8 cellular contexts compared by ENCODE assay signal in genomic region chr19:39413903-39414608, GRCh38. TPM values are rescaled to one million over a fixed set of nuclear protein-coding genes. Genes with fewer than 3 reads are reported as not detected.
DNase-seq lines count a peak whose midpoint lies in the region; ATAC-seq, FAIRE-seq and TF ChIP-seq lines count a peak whose summit lies in the region.

No MANE protein-coding gene starts in this region.

- ATAC-seq in PC-3 = no peak
- no peak for ATAC-seq in HG03135 (IDR thresholded peaks at IDR 0.05; ENCODE audit: unreplicated experiment)

- H3K4me3 ChIP-seq in GM12865 (ENCODE audit: low read depth, low read length) (peak overlapping the region; percentile 86), PC-3 (ENCODE audit: low read length) (peak overlapping the region; percentile 93), neural cell (ENCODE audit: low read length) (peak overlapping the region; percentile 89)

- no peak for FAIRE-seq in GM19239 (lab: Jason Lieb, UNC)

- H3K4me2 ChIP-seq in PC-3 (ENCODE audit: low read length) = peak overlapping the region; percentile 98
- peak overlapping the region; percentile 97 for H3K4me2 ChIP-seq in neural cell (ENCODE audit: low read length)

- BruUV-seq in PC-3 (replicated peaks; lab: Mats Ljungman, UMichigan) = no TSS peak

- intact Hi-C loops in PC-3 (cut with micrococcal nuclease) = loop anchor here (2.0 kb wide), 1 partner anchor 17 kb away; no protein-coding TSS in a partner anchor

- peaks cover 26% of the 10 kb centered on the region for H3K27me3 Mint-ChIP-seq in endothelial cell (ENCODE audit: unreplicated experiment)

- H3K27me3 ChIP-seq in PC-3 (ENCODE audit: low read length) = no peaks in the 10 kb centered on the region
- H3K27me3 ChIP-seq in neural cell (ENCODE audit: insufficient read depth, low read depth, low read length) = peaks cover 16% of the 10 kb centered on the region

- TF ChIP-seq EP300 in neural cell (conservative IDR thresholded peaks at IDR 0.05; ENCODE audit: poor library complexity, severe bottlenecking) = no peak

- H3K9me3 ChIP-seq in PC-3 (ENCODE audit: low read length) = no peaks in the 10 kb centered on the region
- H3K9me3 ChIP-seq in neural cell (ENCODE audit: low read length) = no peaks in the 10 kb centered on the region

- H3K27ac ChIP-seq in PC-3 (ENCODE audit: low read length) (0 out of 2 replicates have a peak overlapping the region, but pooled peaks have one; percentile 53), neural cell (ENCODE audit: low read length) (peak overlapping the region; percentile 99)

- POLR2A ChIA-PET in PC-3 (lab: Charles Lee; ENCODE audit: unreplicated experiment) = interaction anchor here (0.5 kb wide), 1 partner anchor 17 kb away, joined by 3 read pairs; no protein-coding TSS in a partner anchor

- H3K79me2 ChIP-seq in PC-3 (ENCODE audit: low read length) (no peaks in the 10 kb centered on the region), neural cell (replicated peaks; ENCODE audit: insufficient read depth, low read length) (peaks cover 27% of the 10 kb centered on the region)

- H2AFZ ChIP-seq in PC-3 (ENCODE audit: low read length) (peak overlapping the region; percentile 65; the same call in 1 of the 2 replicates), neural cell (ENCODE audit: low read depth, low read length) (peak overlapping the region; percentile 73)

- DNase-seq in GM12865 (ENCODE audit: low read depth) = no peak
- DNase-seq in PC-3 = no peak
- peak; percentile 55 for DNase-seq in endothelial cell (ENCODE audit: low spot score)
- DNase-seq in mucosa of gallbladder (ENCODE audit: low spot score) = no peak
- no peak for DNase-seq in GM19239 (ENCODE audit: insufficient read length, low spot score)
- DNase-seq in foreskin melanocyte = no peak

- peaks cover 30% of the 10 kb centered on the region for H3K4me1 Mint-ChIP-seq in endothelial cell (ENCODE audit: unreplicated experiment)

- no peaks in the 10 kb centered on the region for H3K9me2 ChIP-seq in PC-3 (replicated peaks; ENCODE audit: low read length)
- H3K9me2 ChIP-seq in neural cell (ENCODE audit: insufficient read depth, low read length) = no peaks in the 10 kb centered on the region

- CTCF ChIA-PET in PC-3 (lab: Charles Lee) = no interaction called here

- peak overlapping the region; percentile 90 for H3K9ac ChIP-seq in PC-3 (ENCODE audit: low read length)
- peak overlapping the region; percentile 100 for H3K9ac ChIP-seq in neural cell (ENCODE audit: low read length)

- H3K4me1 ChIP-seq in PC-3 (ENCODE audit: insufficient read depth, low read length) = peaks cover 23% of the 10 kb centered on the region

- H3K9me3 Mint-ChIP-seq in endothelial cell (ENCODE audit: unreplicated experiment) = no peaks in the 10 kb centered on the region

- H3K4me3 Mint-ChIP-seq in endothelial cell (ENCODE audit: unreplicated experiment) = peak overlapping the region; percentile 99

- no peaks in the 10 kb centered on the region; the same call in 1 of the 2 replicates for H3K36me3 ChIP-seq in PC-3 (ENCODE audit: low read depth, low read length)
- no peaks in the 10 kb centered on the region for H3K36me3 ChIP-seq in neural cell (ENCODE audit: insufficient read depth, low read length)

- peak; percentile 11 for TF ChIP-seq CTCF in GM12865 (IDR thresholded peaks at IDR 0.05; ENCODE audit: insufficient read depth, low read depth, low read length, missing control alignments)
- peak; percentile 42; the same call in 1 of the 2 replicates for TF ChIP-seq CTCF in PC-3 (conservative IDR thresholded peaks at IDR 0.05; ENCODE audit: low read depth, low read length)
- peak; percentile 13 for TF ChIP-seq CTCF in endothelial cell (IDR thresholded peaks at IDR 0.05; ENCODE audit: unreplicated experiment)
- TF ChIP-seq CTCF in neural cell (IDR thresholded peaks at IDR 0.05; ENCODE audit: poor library complexity, severe bottlenecking) = peak; percentile 33

- no peaks in the 10 kb centered on the region for H4K20me1 ChIP-seq in PC-3 (ENCODE audit: low read length)
- H4K20me1 ChIP-seq in neural cell (ENCODE audit: insufficient read depth) = no peaks in the 10 kb centered on the region

- H3F3A ChIP-seq in PC-3 (ENCODE audit: low read length, unreplicated experiment) = no peaks in the 10 kb centered on the region
- H3F3A ChIP-seq in neural cell (ENCODE audit: insufficient read depth, low read length, poor library complexity, severe bottlenecking) = no peaks in the 10 kb centered on the region

- no peak for TF ChIP-seq RAD21 in neural cell (conservative IDR thresholded peaks at IDR 0.05)

- H3K36me3 Mint-ChIP-seq in endothelial cell (ENCODE audit: low read depth, unreplicated experiment) = peaks cover 27% of the 10 kb centered on the region

- peak overlapping the region; percentile 95 for H3K27ac Mint-ChIP-seq in endothelial cell (ENCODE audit: unreplicated experiment)

TF ChIP-seq in neural cell, 6 proteins besides CTCF, POLR2A, EP300 and RAD21:
- peak; percentile 26 for TF ChIP-seq POLR2AphosphoS5 (IDR thresholded peaks at IDR 0.05)
- no peak for TF ChIP-seq EZH2 (IDR thresholded peaks at IDR 0.05; ENCODE audit: borderline replicate concordance, insufficient read depth, low read length, poor library complexity, severe bottlenecking)
- TF ChIP-seq MXI1 (conservative IDR thresholded peaks at IDR 0.05; ENCODE audit: poor library complexity, severe bottlenecking) = peak; percentile 27
- peak; percentile 60 for TF ChIP-seq REST (IDR thresholded peaks at IDR 0.05; ENCODE audit: borderline replicate concordance)
- TF ChIP-seq TAF1 (IDR thresholded peaks at IDR 0.05; ENCODE audit: low read depth) = peak; percentile 30

RNA-seq across cellular contexts. Expression of gene PLEKHG2, which starts 1.6 kb away (rescaled TPM):
- total RNA-seq in PC-3 (2014; rRNA removed) (8.3 and 10.6 TPM in 2 replicates), endothelial cell (ENCODE audit: unreplicated experiment) (172 TPM), mucosa of gallbladder (41.8 TPM)
- 14.3 and 23.2 TPM in 2 replicates for polyA plus RNA-seq in neural cell
- polyA minus RNA-seq in neural cell = 52.1 and 58.4 TPM in 2 replicates

RNA-seq across cellular contexts. Expression of gene ZFP36, which starts 7.4 kb away (rescaled TPM):
- total RNA-seq in PC-3 (2014; rRNA removed) = 32.7 and 68.4 TPM in 2 replicates
- total RNA-seq in endothelial cell (ENCODE audit: unreplicated experiment) = 10.2 TPM
- polyA plus RNA-seq in neural cell = 0.34 TPM in 1 of 2 replicates, not detected in the other
- 0.24 and 0.35 TPM in 2 replicates for polyA minus RNA-seq in neural cell
- 180 TPM for total RNA-seq in mucosa of gallbladder

RNA-seq across cellular contexts. Expression of gene RPS16, which starts 21.7 kb away (rescaled TPM):
- 294 and 418 TPM in 2 replicates for total RNA-seq in PC-3 (2014; rRNA removed)
- total RNA-seq in endothelial cell (ENCODE audit: unreplicated experiment) = 2,151 TPM
- 22.6 and 31.0 TPM in 2 replicates for polyA plus RNA-seq in neural cell
- 24.6 and 24.7 TPM in 2 replicates for polyA minus RNA-seq in neural cell
- total RNA-seq in mucosa of gallbladder = 1,378 TPM

RNA-seq across cellular contexts. Expression of gene MED29, which starts 22.9 kb away (rescaled TPM):
- 17.0 and 30.1 TPM in 2 replicates for total RNA-seq in PC-3 (2014; rRNA removed)
- total RNA-seq in endothelial cell (ENCODE audit: unreplicated experiment) = 32.4 TPM
- polyA plus RNA-seq in neural cell = 39.5 and 52.1 TPM in 2 replicates
- 23.4 and 28.2 TPM in 2 replicates for polyA minus RNA-seq in neural cell
- 46.0 TPM for total RNA-seq in mucosa of gallbladder

RNA-seq across cellular contexts. Expression of gene PAF1, which starts 23.1 kb away (rescaled TPM):
- total RNA-seq in PC-3 (2014; rRNA removed) (50.7 and 56.6 TPM in 2 replicates), endothelial cell (ENCODE audit: unreplicated experiment) (31.7 TPM), mucosa of gallbladder (50.5 TPM)
- 37.3 and 67.2 TPM in 2 replicates for polyA plus RNA-seq in neural cell
- polyA minus RNA-seq in neural cell = 31.1 and 35.8 TPM in 2 replicates
